24 cellular contexts compared by ENCODE assay signal in genomic region chr14:77478029-77478428, GRCh38. TPM values are rescaled to one million over a fixed set of nuclear protein-coding genes. Genes with fewer than 3 reads are reported as not detected.
"Had no signal": no experiment of that assay in that cellular context is flagged by ENCODE, and none has a peak within 500 bp of the region (broad histone marks: within the 10 kb centered on the region; RNA-seq: fewer than 3 reads in every experiment).

No MANE protein-coding gene starts in this region.

- H3K36me3 ChIP-seq: left ventricle myocardium inferior, neural progenitor cell, ovary, prostate gland, tibial nerve, vagina had no signal

- H3K4me3 ChIP-seq: left ventricle myocardium inferior, lung, neural progenitor cell, ovary, prostate gland, smooth muscle cell, tibial nerve, vagina had no signal

- H3K27me3 ChIP-seq: neural progenitor cell, ovary, tibial nerve, vagina had no signal

- H3K4me2 ChIP-seq: neural progenitor cell, smooth muscle cell had no signal

- H3K4me1 ChIP-seq: left ventricle myocardium inferior, neural progenitor cell, prostate gland, tibial nerve, vagina had no signal

- H3K9me3 ChIP-seq: left ventricle myocardium inferior, ovary, prostate gland, tibial nerve, vagina had no signal

- DNase-seq: hypothalamus; islet precursor cell; left ventricle myocardium inferior; mesendoderm; naive B cell; natural killer cell; nephron progenitor cell; ovary; retina; right cardiac atrium; stimulated activated CD4-positive, alpha-beta T cell treated with anti-CD3 and anti-CD28 coated beads, Interleukin-1b, Interleukin-23, amount 100 ng/mL, for 48 hours; stimulated activated CD4-positive, alpha-beta T cell treated with anti-CD3 and anti-CD28 coated beads, Interleukin-2, amount 100 ng/mL, for 48 hours; stimulated activated CD4-positive, alpha-beta T cell treated with anti-CD3 and anti-CD28 coated beads, Interleukin-4, amount 100 ng/mL, for 4 hours; stimulated activated CD8-positive, alpha-beta memory T cell treated with anti-CD3 and anti-CD28 coated beads, Interleukin-4, amount 100 ng/mL, for 48 hours; stimulated activated naive CD4-positive, alpha-beta T cell treated with Interleukin-2 at 50 U/mL for 16 hours; stimulated activated naive CD8-positive, alpha-beta T cell treated with anti-CD3 and anti-CD28 coated beads, Interleukin-15, amount 100 ng/mL, for 72 hours; substantia nigra had no signal

- H3K9ac ChIP-seq: neural progenitor cell had no signal

- H3K27ac ChIP-seq: left ventricle myocardium inferior, neural progenitor cell, ovary, prostate gland, tibial nerve, vagina had no signal

- H2AFZ ChIP-seq: neural progenitor cell had no signal

RNA-seq across cellular contexts. Expression of gene ISM2, which starts 20.6 kb away (rescaled TPM):
- total RNA-seq: left ventricle myocardium inferior, lung, natural killer cell, right cardiac atrium, urinary bladder had no signal
- polyA plus RNA-seq: right cardiac atrium had no signal

RNA-seq across cellular contexts. Expression of gene NOXRED1, which starts 54.7 kb away (rescaled TPM):
- total RNA-seq: vagina had no signal
